Comparison of ENCODE assay signal across 31 cellular contexts in genomic region chr3:54197509-54197908, GRCh38.
"Had no signal": no experiment of that assay in that cellular context is flagged by ENCODE, and none has a peak within 500 bp of the region (broad histone marks: within the 10 kb centered on the region; RNA-seq: fewer than 3 reads in every experiment).

No MANE protein-coding gene starts in this region.

- H3K4me3 Mint-ChIP-seq: activated B cell treated with CpG ODN at 0.5 μM for 24 hours; activated CD8-positive, alpha-beta T cell treated with anti-CD3 and anti-CD28 coated beads for 36 hours; activated naive CD8-positive, alpha-beta T cell; activated T-cell treated with anti-CD3 and anti-CD28 coated beads, Interleukin-2, amount 50 U/mL, for 4 hours; activated T-helper 17 cell treated with anti-CD3 and anti-CD28 coated beads, Interleukin-2, amount 50 U/mL, for 72 hours; dendritic cell treated with granulocyte-macrophage colony-stimulating factor and Interleukin-4, amounts not matched to agents 40 ng/mL and 50 ng/mL, for 4 days; endodermal cell; T-helper 17 cell; T-helper 2 cell treated with Interferon-gamma antibody and Interleukin-4, amounts not matched to agents 5 μg/mL and 100 μg/mL, for 36 hours had no signal

- H3K36me3 Mint-ChIP-seq: activated naive CD8-positive, alpha-beta T cell had no signal

- H3K9me3 Mint-ChIP-seq: activated B cell treated with CpG ODN at 0.5 μM for 24 hours; activated CD8-positive, alpha-beta T cell treated with anti-CD3 and anti-CD28 coated beads for 36 hours; activated T-cell treated with anti-CD3 and anti-CD28 coated beads, Interleukin-2, amount 50 U/mL, for 4 hours; activated T-helper 17 cell treated with anti-CD3 and anti-CD28 coated beads, Interleukin-2, amount 50 U/mL, for 72 hours; dendritic cell treated with granulocyte-macrophage colony-stimulating factor and Interleukin-4, amounts not matched to agents 40 ng/mL and 50 ng/mL, for 4 days; endodermal cell; T-helper 2 cell treated with Interferon-gamma antibody and Interleukin-4, amounts not matched to agents 5 μg/mL and 100 μg/mL, for 36 hours had no signal

- H3K27ac Mint-ChIP-seq: activated B cell treated with CpG ODN at 0.5 μM for 24 hours; activated CD8-positive, alpha-beta T cell treated with anti-CD3 and anti-CD28 coated beads for 36 hours; activated naive CD8-positive, alpha-beta T cell; activated T-helper 17 cell treated with anti-CD3 and anti-CD28 coated beads, Interleukin-2, amount 50 U/mL, for 72 hours; dendritic cell treated with granulocyte-macrophage colony-stimulating factor and Interleukin-4, amounts not matched to agents 40 ng/mL and 50 ng/mL, for 4 days; endodermal cell; T-helper 17 cell; T-helper 2 cell treated with Interferon-gamma antibody and Interleukin-4, amounts not matched to agents 5 μg/mL and 100 μg/mL, for 36 hours had no signal

- H3K27me3 ChIP-seq: brain microvascular endothelial cell had no signal

- DNase-seq: activated B cell treated with CpG ODN at 0.5 μM for 24 hours; activated CD4-positive, alpha-beta T cell treated with anti-CD3 and anti-CD28 coated beads for 48 hours; activated CD4-positive, alpha-beta T cell treated with anti-CD3 and anti-CD28 coated beads, Interleukin-2, amount 50 U/mL, for 1 hour; activated CD4-positive, alpha-beta T cell treated with anti-CD3 and anti-CD28 coated beads, Interleukin-2, amount 50 U/mL, for 48 hours; activated CD8-positive, alpha-beta memory T cell treated with anti-CD3 and anti-CD28 coated beads for 24 hours; activated CD8-positive, alpha-beta T cell treated with anti-CD3 and anti-CD28 coated beads for 36 hours; activated effector memory CD4-positive, alpha-beta T cell treated with Interleukin-2 at 50 U/mL for 16 hours; activated gamma-delta T cell treated with Interleukin-2 at 50 U/mL for 16 hours; activated naive CD4-positive, alpha-beta T cell treated with anti-CD3 and anti-CD28 coated beads, Interleukin-2, amount 50 U/mL, for 16 hours; activated naive CD4-positive, alpha-beta T cell treated with Interleukin-2 at 50 U/mL for 16 hours; activated T-cell treated with anti-CD3 and anti-CD28 coated beads, Interleukin-2, amount 50 U/mL, for 4 hours; amniotic stem cell; anterior cingulate cortex; brain microvascular endothelial cell; central memory CD4-positive, alpha-beta T cell; cerebellar nuclear complex; dorsolateral prefrontal cortex; effector memory CD4-positive, alpha-beta T cell; endodermal cell; foreskin fibroblast; T-helper 1 cell; T-helper 17 cell; T1000; WERI-Rb-1 had no signal

- H3K36me3 ChIP-seq: brain microvascular endothelial cell, WERI-Rb-1 had no signal

- ATAC-seq: activated CD4-positive, CD25-positive, alpha-beta regulatory T cell treated with anti-CD3 and anti-CD28 coated beads, Interleukin-2, amount 50 U/mL, for 24 hours; activated CD8-positive, alpha-beta T cell treated with anti-CD3 and anti-CD28 coated beads for 36 hours; activated T-cell treated with anti-CD3 and anti-CD28 coated beads, Interleukin-2, amount 50 U/mL, for 4 hours; activated T-helper 17 cell treated with anti-CD3 and anti-CD28 coated beads, Interleukin-2, amount 50 U/mL, for 72 hours; esophagus mucosa; T-helper 17 cell had no signal

- H3K4me3 ChIP-seq: coronary artery, dorsolateral prefrontal cortex had no signal

- H3K4me1 Mint-ChIP-seq: activated B cell treated with CpG ODN at 0.5 μM for 24 hours; activated T-helper 17 cell treated with anti-CD3 and anti-CD28 coated beads, Interleukin-2, amount 50 U/mL, for 72 hours; T-helper 17 cell had no signal

- H3K27me3 Mint-ChIP-seq: activated B cell treated with CpG ODN at 0.5 μM for 24 hours; activated CD8-positive, alpha-beta T cell treated with anti-CD3 and anti-CD28 coated beads for 36 hours; activated naive CD8-positive, alpha-beta T cell; T-helper 17 cell had no signal

- H3K27ac ChIP-seq: brain microvascular endothelial cell, coronary artery, WERI-Rb-1 had no signal
